9 cellular contexts compared by ENCODE assay signal in the genomic region with DNA sequence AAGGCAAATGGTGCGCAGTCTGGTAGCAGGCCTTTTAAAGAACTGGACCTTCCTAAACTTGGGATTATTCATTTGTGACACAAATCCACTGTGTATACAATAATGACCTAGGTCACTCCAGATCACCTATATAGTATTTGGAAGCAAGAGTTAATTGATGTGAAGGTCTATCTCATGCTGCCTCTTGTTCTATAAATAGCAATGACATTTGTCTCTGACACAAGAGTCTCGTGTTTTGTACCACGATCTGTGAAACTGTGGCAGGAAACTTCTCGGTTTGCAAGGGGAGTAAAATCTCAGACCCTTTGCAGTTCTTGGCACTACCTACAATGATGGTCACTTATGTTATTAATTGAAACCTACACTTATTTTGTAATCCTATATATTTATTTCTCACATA.
"Had no signal": no experiment of that assay in that cellular context is flagged by ENCODE, and none has a peak within 500 bp of the region (broad histone marks: within the 10 kb centered on the region; RNA-seq: fewer than 3 reads in every experiment).

No MANE protein-coding gene starts in this region.

- H3K4me3 ChIP-seq: GM23248, GM23338, HAP-1 had no signal

- H3K27ac ChIP-seq: GM23248 had no signal

- H2AFZ ChIP-seq: GM23248, GM23338 had no signal

- ATAC-seq: GM23338, HCT116 had no signal

- DNase-seq: GM23248, GOT3, H7, H9, HCEC 1CT, HFFc6 had no signal

- H3K9ac ChIP-seq: GM23248 had no signal

- H3K4me2 ChIP-seq: GM23338 had no signal

- H3K36me3 ChIP-seq: HAP-1 had no signal

- H3K4me1 ChIP-seq: HAP-1 had no signal

- H3K9me3 ChIP-seq: HAP-1 had no signal
